Comparison of ENCODE assay signal across 11 cellular contexts in genomic region chr1:67791686-67792475, GRCh38. TPM values are rescaled to one million over a fixed set of nuclear protein-coding genes. Genes with fewer than 3 reads are reported as not detected.
A peak's percentile ranks its signal among the peaks of the same experiment; 100 is the strongest.
DNase-seq lines count a peak whose midpoint lies in the region; ATAC-seq, FAIRE-seq and TF ChIP-seq lines count a peak whose summit lies in the region.
"Had no signal": no experiment of that assay in that cellular context is flagged by ENCODE, and none has a peak within 500 bp of the region (broad histone marks: within the 10 kb centered on the region; RNA-seq: fewer than 3 reads in every experiment).

No MANE protein-coding gene starts in this region.

- H3K18ac ChIP-seq in H1 (ENCODE audit: extremely low read depth, low read length) = no peak overlapping the region

- H3K4ac ChIP-seq in H1 (replicated peaks; ENCODE audit: insufficient read length, low read depth, low read length) = no peak overlapping the region

- no peak for ATAC-seq in GM18505 (IDR thresholded peaks at IDR 0.05; ENCODE audit: unreplicated experiment)
- ATAC-seq: HepG2 had no signal

- H3K9me3 ChIP-seq in H1 (ENCODE audit: insufficient read depth in 2 of 2, low read depth in 1 of 2, low read length in 1 of 2) = no peaks in the 10 kb centered on the region

- H3K27me3 ChIP-seq in ACC112 (ENCODE audit: insufficient read depth, low read length) (no peaks in the 10 kb centered on the region), H1 (replicated peaks in 1 of 4; ENCODE audit: control insufficient read depth in 3 of 4, extremely low read depth in 1 of 4, insufficient read depth in 3 of 4, low read length in 3 of 4) (no peaks in the 10 kb centered on the region)

- 90% methylated on average over 8 of the region's 8 CpGs; no CpG with 5 or more reads in 1 of the 2 experiments for WGBS in H1 (ENCODE audit: extremely low coverage in 1 of 2, insufficient coverage in 1 of 2, insufficient read length in 1 of 2, insufficient replicate concordance in 2 of 2, low coverage in 1 of 2, low lambda C conversion rate in 2 of 2, missing lambda C conversion rate in 1 of 2), 2 experiments

- H2BK20ac ChIP-seq in H1 (ENCODE audit: low read length) = no peak overlapping the region

- no peak for TF ChIP-seq RAD21 in H1 (IDR thresholded peaks at IDR 0.05 in 1 of 2, conservative IDR thresholded peaks at IDR 0.05 in 1 of 2; ENCODE audit: low read depth in 2 of 2, low read length in 2 of 2)

- no peak overlapping the region for H4K91ac ChIP-seq in H1 (replicated peaks; ENCODE audit: insufficient read length, low read length)

- H2AK5ac ChIP-seq in H1 (ENCODE audit: low read depth, low read length) = peak overlapping the region; percentile 69; the same call in 1 of the 2 replicates

- H3K14ac ChIP-seq in H1 (ENCODE audit: insufficient read length) = no peak overlapping the region

- peak overlapping the region; percentile 98 for H3K27ac ChIP-seq in ACC112 (ENCODE audit: low read depth, low read length)
- no peak overlapping the region for H3K27ac ChIP-seq in H1 (ENCODE audit: low read depth, low read length)

- no peak for TF ChIP-seq EP300 in H1 (IDR thresholded peaks at IDR 0.05; ENCODE audit: borderline replicate concordance in 1 of 2, low read depth in 2 of 2, low read length in 2 of 2)

- no peaks in the 10 kb centered on the region for H3K79me1 ChIP-seq in H1 (ENCODE audit: low read depth, low read length)

- H3K23me2 ChIP-seq in H1 (ENCODE audit: low read depth, low read length) = no peaks in the 10 kb centered on the region

- H2BK120ac ChIP-seq in H1 (replicated peaks; ENCODE audit: low read depth, low read length) = no peak overlapping the region

- FAIRE-seq in H1 (lab: Jason Lieb, UNC) = no peak
- FAIRE-seq: HepG2 had no signal

- TF ChIP-seq CTCF in H1 (IDR thresholded peaks at IDR 0.05; ENCODE audit: control extremely low read depth in 1 of 3, insufficient read depth in 1 of 3, low read depth in 1 of 3, low read length in 3 of 3) = no peak

- H3K79me2 ChIP-seq in ACC112 (ENCODE audit: control insufficient read depth, insufficient read depth, low read length, unreplicated experiment) (peaks cover 94% of the 10 kb centered on the region), H1 (ENCODE audit: control insufficient read depth in 1 of 2, insufficient read depth in 2 of 2, low read length in 2 of 2) (no peaks in the 10 kb centered on the region)

- CTCF ChIA-PET in H1 (lab: Charles Lee; ENCODE audit: partially characterized antibody) = interaction anchor here (1.0 to 12.2 kb wide), 3 partner anchors 23 to 59 kb away, joined by 3 to 150 read pairs (median 4); no protein-coding TSS in a partner anchor

- H3K23ac ChIP-seq in H1 (ENCODE audit: insufficient read length) = no peak overlapping the region

- POLR2A ChIA-PET in H1 (lab: Charles Lee; ENCODE audit: partially characterized antibody) = interaction anchor here (1.0 kb wide), 1 partner anchor 8 kb away, joined by 3 read pairs; no protein-coding TSS in a partner anchor

- H4K8ac ChIP-seq in H1 (ENCODE audit: extremely low read depth, insufficient read depth, low read length) = no peak overlapping the region

- H3K36me3 ChIP-seq in ACC112 (ENCODE audit: insufficient read depth, low read length) (no peaks in the 10 kb centered on the region), H1 (ENCODE audit: control insufficient read depth in 2 of 4, insufficient read depth in 4 of 4, low read length in 3 of 4) (no peaks in the 10 kb centered on the region)

- H3K4me2 ChIP-seq in H1 (ENCODE audit: insufficient read depth in 1 of 2, low read depth in 2 of 2, low read length in 2 of 2) = 0 out of 4 replicates have a peak overlapping the region, but pooled peaks of 1 of the 2 experiments have one; percentile 3

- no peak overlapping the region; the same call in 1 of the 2 replicates for H2BK12ac ChIP-seq in H1 (ENCODE audit: low read depth, low read length)

- H3K4me1 ChIP-seq in ACC112 (ENCODE audit: control insufficient read depth, insufficient read depth, low read length, unreplicated experiment) = peaks cover 92% of the 10 kb centered on the region
- H3K4me1 ChIP-seq in H1 (replicated peaks in 1 of 4; ENCODE audit: control insufficient read depth in 3 of 4, insufficient read depth in 4 of 4, low read length in 3 of 4) = peaks cover 0 to 7% (median under 1%) of the 10 kb centered on the region in 4 experiments; a peak in 3 of 7 replicates

- no peaks in the 10 kb centered on the region for H4K20me1 ChIP-seq in H1 (replicated peaks in 1 of 2; ENCODE audit: control insufficient read depth in 1 of 2, insufficient read depth in 2 of 2, low read length in 2 of 2)

- H3K9ac ChIP-seq in H1 (replicated peaks in 1 of 4; ENCODE audit: extremely low read depth in 1 of 4, low read depth in 3 of 4, low read length in 3 of 4) = no peak overlapping the region

- TF ChIP-seq POLR2A in H1 (IDR thresholded peaks at IDR 0.05; ENCODE audit: control extremely low read depth in 1 of 2, low read depth in 2 of 2, low read length in 2 of 2) (no peak), GM18505 (IDR thresholded peaks at IDR 0.05; ENCODE audit: borderline replicate concordance, extremely low read depth, insufficient read depth, insufficient read length) (no peak)

- no peak overlapping the region for H2BK5ac ChIP-seq in H1 (ENCODE audit: low read depth, low read length)

- H2BK15ac ChIP-seq in H1 (ENCODE audit: low read length) = no peak overlapping the region; the same call in 1 of the 2 replicates

- DNase-seq in NCI-H226 (peak; percentile 96), H1 (ENCODE audit: low read depth in 1 of 2, low spot score in 2 of 2) (no peak), myocyte (ENCODE audit: low read depth) (peak; percentile 87), Kasumi-1 (lab: John Stamatoyannopoulos, UW) (no peak), SW480 (ENCODE audit: low spot score) (no peak)
- no peak for DNase-seq in stimulated activated CD4-positive, alpha-beta T cell treated with anti-CD3 and anti-CD28 coated beads, Interleukin-2, amount 100 ng/mL, for 24 hours
- DNase-seq: activated naive CD4-positive, alpha-beta T cell treated with anti-CD3 and anti-CD28 coated beads for 36 hours; CD4-positive, CD25-positive, alpha-beta regulatory T cell had no signal

- H4K5ac ChIP-seq in H1 (ENCODE audit: insufficient read length, low read depth, low read length) = no peak overlapping the region

- H3K56ac ChIP-seq in H1 (replicated peaks; ENCODE audit: insufficient read length, low read depth, low read length) = no peak overlapping the region

- H2AFZ ChIP-seq in ACC112 (ENCODE audit: low read length, unreplicated experiment) (peak overlapping the region; percentile 3), H1 (ENCODE audit: low read length) (no peak overlapping the region)

- H3K4me3 ChIP-seq in ACC112 (ENCODE audit: low read depth, low read length) (peak overlapping the region; percentile 62), H1 (ENCODE audit: extremely low read depth in 1 of 4, insufficient read depth in 2 of 4, low read depth in 3 of 4, low read length in 4 of 4) (no peak overlapping the region)

TF ChIP-seq in H1, 55 proteins besides CTCF, POLR2A, EP300 and RAD21:
- no peak for TF ChIP-seq USF2 (IDR thresholded peaks at IDR 0.05; ENCODE audit: low read length)
- TF ChIP-seq SIX5 (IDR thresholded peaks at IDR 0.05; ENCODE audit: low read depth, low read length) = no peak
- TF ChIP-seq TEAD4 (IDR thresholded peaks at IDR 0.05; ENCODE audit: low read depth, low read length) = no peak
- no peak for TF ChIP-seq RNF2 (IDR thresholded peaks at IDR 0.05; ENCODE audit: borderline replicate concordance, low read depth, low read length, missing control alignments, poor library complexity, severe bottlenecking)
- no peak for TF ChIP-seq MAFK (IDR thresholded peaks at IDR 0.05; ENCODE audit: low read depth, low read length)
- TF ChIP-seq ASH2L (IDR thresholded peaks at IDR 0.05; ENCODE audit: low read length) = no peak
- no peak for TF ChIP-seq CBX5 (IDR thresholded peaks at IDR 0.05; ENCODE audit: low read depth, low read length)
- TF ChIP-seq SP4 (IDR thresholded peaks at IDR 0.05; ENCODE audit: low read length) = no peak
- TF ChIP-seq SUZ12 (IDR thresholded peaks at IDR 0.05; ENCODE audit: low read length) = no peak
- no peak for TF ChIP-seq TAF7 (optimal IDR thresholded peaks at IDR 0.05; ENCODE audit: borderline replicate concordance, low read depth, low read length)
- TF ChIP-seq JUN (IDR thresholded peaks at IDR 0.05; ENCODE audit: low read depth, low read length) = no peak
- TF ChIP-seq KDM4A (IDR thresholded peaks at IDR 0.05; ENCODE audit: low read depth, low read length, severe bottlenecking) = no peak

RNA-seq across cellular contexts. Expression of gene GNG12, which starts 41.4 kb away (rescaled TPM):
- total RNA-seq in H1 (2021; fragmentation: NEBNext Ultra II Directional; extraction: Animal tissue kit (Norgen Biotek cat#: 25700)) = 34.5 and 35.8 TPM in 2 replicates
- polyA plus RNA-seq in H1 (2011; rRNA removed) = 5.9 and 11.4 TPM in 2 replicates
- polyA plus RNA-seq in H1 (2011; cell fraction: cytosol; rRNA removed) = 9.9 TPM
- 4.6 TPM for polyA plus RNA-seq in H1 (2011; cell fraction: nucleus; rRNA removed)
- polyA plus RNA-seq in H1 (2012, experiment 1 of 2) = 6.6 to 11.7 TPM (median 8.6 TPM) in 4 replicates
- polyA plus RNA-seq in H1 (2012, experiment 2 of 2) = 2.3 TPM
- polyA plus RNA-seq in H1 (2013, experiment 1 of 2) = 28.6 TPM
- 27.0 TPM for polyA plus RNA-seq in H1 (2013, experiment 2 of 2)
- 13.5 and 18.4 TPM in 2 replicates for polyA minus RNA-seq in H1 (2011; rRNA and poly(A)+ RNA removed)
- polyA minus RNA-seq in H1 (2011; cell fraction: cytosol; rRNA and poly(A)+ RNA removed) = 8.5 TPM
- polyA minus RNA-seq in H1 (2011; cell fraction: nucleus; rRNA and poly(A)+ RNA removed) = 20.1 TPM
- 60.5 and 62.6 TPM in 2 replicates for total RNA-seq in myocyte
- polyA plus RNA-seq in myocyte (2012) = 37.0 TPM
- total RNA-seq: CD4-positive, CD25-positive, alpha-beta regulatory T cell had no signal
- polyA plus RNA-seq: CD4-positive, CD25-positive, alpha-beta regulatory T cell had no signal

Comparison
In these comparisons a context has a peak if more than half of its experiments do, and no peak if none do; other contexts are left out.
1. DNase-seq: peak in NCI-H226 (single experiment) and myocyte (single experiment); none in H1 (0 of 2), stimulated activated CD4-positive, alpha-beta T cell treated with anti-CD3 and anti-CD28 coated beads, Interleukin-2, amount 100 ng/mL, for 24 hours (0 of 2), Kasumi-1 (0 of 2) and SW480 (single experiment).